16 cellular contexts compared by ENCODE assay signal in the genomic region with DNA sequence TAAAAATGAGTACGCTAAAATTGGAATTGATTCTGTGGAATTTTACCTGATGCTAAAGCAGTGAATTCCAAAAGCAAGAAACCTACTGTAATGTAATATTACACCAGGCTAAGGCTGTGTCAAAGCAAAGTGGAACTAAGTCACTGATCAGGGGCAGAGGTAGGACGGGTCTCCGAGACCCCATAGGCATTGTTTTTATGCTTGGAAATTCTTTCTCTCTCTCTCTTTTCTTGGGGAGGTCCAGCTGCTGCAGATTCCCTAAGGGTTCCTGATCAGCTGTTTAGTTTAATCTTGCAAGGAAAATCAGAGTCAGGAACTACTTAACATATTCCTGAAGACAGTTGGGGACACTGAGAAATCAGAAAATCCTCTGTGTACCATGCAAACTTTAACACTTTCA.
A peak's percentile ranks its signal among the peaks of the same experiment; 100 is the strongest.
DNase-seq lines count a peak whose midpoint lies in the region; ATAC-seq and TF ChIP-seq lines count a peak whose summit lies in the region.
"Had no signal": no experiment of that assay in that cellular context is flagged by ENCODE, and none has a peak within 500 bp of the region (broad histone marks: within the 10 kb centered on the region; RNA-seq: fewer than 3 reads in every experiment).

No MANE protein-coding gene starts in this region.

- no peak for TF ChIP-seq CTCF in PC-3 (conservative IDR thresholded peaks at IDR 0.05; ENCODE audit: low read depth, low read length)
- TF ChIP-seq CTCF in endothelial cell (IDR thresholded peaks at IDR 0.05; ENCODE audit: unreplicated experiment), result no peak
- TF ChIP-seq CTCF in nephron (IDR thresholded peaks at IDR 0.05; ENCODE audit: unreplicated experiment in 3 of 3), result no peak
- no peak for TF ChIP-seq CTCF in Calu3 (IDR thresholded peaks at IDR 0.05; ENCODE audit: unreplicated experiment)
- no peak for TF ChIP-seq CTCF in foreskin fibroblast (IDR thresholded peaks at IDR 0.05; ENCODE audit: low read depth, low read length)

- no peaks in the 10 kb centered on the region for H4K20me1 ChIP-seq in PC-3 (ENCODE audit: low read length)

- POLR2A ChIA-PET in PC-3 (lab: Charles Lee; ENCODE audit: unreplicated experiment), result no interaction called here

- H3K9me2 ChIP-seq in PC-3 (replicated peaks; ENCODE audit: low read length), result no peaks in the 10 kb centered on the region

- no peaks in the 10 kb centered on the region for H3K79me2 ChIP-seq in PC-3 (ENCODE audit: low read length)

- H3K27ac Mint-ChIP-seq in endothelial cell (ENCODE audit: unreplicated experiment), result peak overlapping the region; percentile 92
- H3K27ac Mint-ChIP-seq in nephron, result peak overlapping the region; percentile 77 to 88 (median 81)
- H3K27ac Mint-ChIP-seq in Calu3 (ENCODE audit: unreplicated experiment), result no peak overlapping the region

- intact Hi-C loops in PC-3 (cut with micrococcal nuclease) (no loop called here), Calu3 (cut with micrococcal nuclease; ENCODE audit: unreplicated experiment) (no loop called here)

- ATAC-seq in PC-3 (no peak), GM19395 (IDR thresholded peaks at IDR 0.05; ENCODE audit: unreplicated experiment) (no peak), HG03520 (IDR thresholded peaks at IDR 0.05; ENCODE audit: unreplicated experiment) (no peak)

- H3K36me3 ChIP-seq in PC-3 (ENCODE audit: low read depth, low read length), result peaks cover 16% of the 10 kb centered on the region; the same call in 1 of the 2 replicates

- H3K27me3 Mint-ChIP-seq in endothelial cell (ENCODE audit: unreplicated experiment) (no peaks in the 10 kb centered on the region), nephron (ENCODE audit: low read depth) (no peaks in the 10 kb centered on the region), Calu3 (ENCODE audit: unreplicated experiment) (no peaks in the 10 kb centered on the region)

- H3K9me3 Mint-ChIP-seq in endothelial cell (ENCODE audit: unreplicated experiment), result no peaks in the 10 kb centered on the region
- H3K9me3 Mint-ChIP-seq in nephron, result no peaks in the 10 kb centered on the region
- no peaks in the 10 kb centered on the region for H3K9me3 Mint-ChIP-seq in Calu3 (ENCODE audit: low read depth, unreplicated experiment)

- H3K27me3 ChIP-seq in PC-3 (ENCODE audit: low read length), result no peaks in the 10 kb centered on the region
- H3K27me3 ChIP-seq: SJSA1 had no signal

- H3K27ac ChIP-seq in PC-3 (ENCODE audit: low read length), result peak overlapping the region; percentile 99; the same call in 1 of the 2 replicates
- H3K27ac ChIP-seq: KMS-11 had no signal

- no peaks in the 10 kb centered on the region for H3K36me3 Mint-ChIP-seq in endothelial cell (ENCODE audit: low read depth, unreplicated experiment)
- peaks cover 26% of the 10 kb centered on the region for H3K36me3 Mint-ChIP-seq in nephron (ENCODE audit: low read depth)
- no peaks in the 10 kb centered on the region for H3K36me3 Mint-ChIP-seq in Calu3 (ENCODE audit: insufficient read depth, unreplicated experiment)

- peaks cover 39% of the 10 kb centered on the region for H3K4me1 ChIP-seq in PC-3 (ENCODE audit: insufficient read depth, low read length)

- CTCF ChIA-PET in PC-3 (lab: Charles Lee), result no interaction called here
- CTCF ChIA-PET in Calu3 (lab: Charles Lee), result interaction anchor here (0.5 to 0.8 kb wide), 2 partner anchors 85 to 341 kb away, joined by 3 to 9 read pairs; no protein-coding TSS in a partner anchor

- no peak overlapping the region for H3K4me3 Mint-ChIP-seq in endothelial cell (ENCODE audit: unreplicated experiment)
- H3K4me3 Mint-ChIP-seq in nephron, result peak overlapping the region in 1 of 3 experiments; percentile 10
- H3K4me3 Mint-ChIP-seq in Calu3 (ENCODE audit: low read depth, unreplicated experiment), result no peak overlapping the region

- H3K4me3 ChIP-seq in PC-3 (ENCODE audit: low read length) (no peak overlapping the region), foreskin fibroblast (ENCODE audit: low read depth in 1 of 2, low read length in 2 of 2) (no peak overlapping the region)
- H3K4me3 ChIP-seq: SJSA1 had no signal

- DNase-seq in PC-3 (no peak), endothelial cell (ENCODE audit: low spot score) (no peak), Calu3 (no peak), foreskin fibroblast (no peak)
- DNase-seq: ACHN, C1 segment of cervical spinal cord, DMS79 treated with DMSO at 0.1 percent for 48 hours, NCI-H1417 treated with DMSO at 0.1 percent for 48 hours, NCI-H187 treated with DMSO at 0.1 percent for 48 hours, NCI-H226, NCI-H524 treated with DMSO at 0.1 percent for 48 hours had no signal

- no TSS peak for BruUV-seq in PC-3 (replicated peaks; lab: Mats Ljungman, UMichigan)
- BruUV-seq in Calu3 (replicated peaks; lab: Mats Ljungman, UMichigan), result no TSS peak

- no peak overlapping the region for H3K9ac ChIP-seq in PC-3 (ENCODE audit: low read length)
- H3K9ac ChIP-seq: KMS-11 had no signal

- H2AFZ ChIP-seq in PC-3 (ENCODE audit: low read length), result no peak overlapping the region

- no peak overlapping the region for H3K4me2 ChIP-seq in PC-3 (ENCODE audit: low read length)
- H3K4me2 ChIP-seq: KMS-11 had no signal

- H3K9me3 ChIP-seq in PC-3 (ENCODE audit: low read length), result no peaks in the 10 kb centered on the region
- H3K9me3 ChIP-seq: SJSA1 had no signal

- peaks cover 26% of the 10 kb centered on the region for H3K4me1 Mint-ChIP-seq in endothelial cell (ENCODE audit: unreplicated experiment)
- peaks cover 64% of the 10 kb centered on the region for H3K4me1 Mint-ChIP-seq in nephron
- H3K4me1 Mint-ChIP-seq in Calu3 (ENCODE audit: low read depth, unreplicated experiment), result no peaks in the 10 kb centered on the region

- no peaks in the 10 kb centered on the region for H3F3A ChIP-seq in PC-3 (ENCODE audit: low read length, unreplicated experiment)
